8 cellular contexts compared by ENCODE assay signal in the genomic region with DNA sequence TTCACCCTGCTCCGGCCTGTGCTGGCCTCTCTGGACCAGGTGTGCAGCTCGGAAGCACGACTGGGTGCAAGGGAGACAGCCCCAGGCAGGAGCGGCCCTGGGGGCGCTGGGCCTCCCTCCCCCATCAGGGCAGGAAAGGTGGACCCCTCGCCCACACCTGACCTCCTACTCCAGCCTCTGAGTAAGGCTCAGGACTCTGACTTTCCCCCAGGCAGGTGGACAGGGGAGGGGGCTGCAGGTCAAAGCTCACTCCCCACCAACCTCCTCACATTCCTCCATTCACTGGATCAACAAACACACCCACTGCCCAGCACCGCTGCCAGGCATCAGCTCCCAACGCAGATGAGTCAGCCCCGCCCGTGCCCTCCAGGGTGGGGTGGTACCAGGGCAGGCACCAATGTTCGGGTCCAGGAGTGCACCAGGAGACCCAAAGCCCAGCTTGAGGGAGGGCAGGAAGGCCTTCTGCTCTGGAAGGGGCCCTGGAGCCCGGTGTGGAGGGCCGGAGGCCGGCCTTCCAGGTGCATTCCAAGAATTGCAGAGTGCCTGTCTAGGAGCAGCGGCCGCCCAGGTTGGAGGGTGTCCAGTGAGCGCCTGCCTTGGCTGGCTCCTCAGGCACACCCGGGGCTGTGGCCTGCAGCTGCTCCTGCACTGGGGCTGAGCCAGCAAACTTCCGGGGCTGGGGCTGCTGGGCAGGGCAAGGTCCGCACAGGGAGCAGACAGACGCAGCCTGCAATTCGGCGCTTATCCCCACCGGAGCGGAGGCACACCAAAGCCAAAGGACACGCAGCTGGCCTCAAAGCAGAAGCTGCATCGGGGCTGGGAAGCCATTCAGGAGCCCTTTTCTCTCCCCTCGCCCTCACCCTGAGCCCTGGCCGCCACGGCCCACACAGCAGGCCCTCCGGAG. TPM values are rescaled to one million over a fixed set of nuclear protein-coding genes. Genes with fewer than 3 reads are reported as not detected.
A peak's percentile ranks its signal among the peaks of the same experiment; 100 is the strongest.
DNase-seq lines count a peak whose midpoint lies in the region; ATAC-seq, FAIRE-seq and TF ChIP-seq lines count a peak whose summit lies in the region.

No MANE protein-coding gene starts in this region.

- H3K9me3 Mint-ChIP-seq in activated CD8-positive, alpha-beta T cell treated with anti-CD3 and anti-CD28 coated beads for 36 hours: no peaks in the 10 kb centered on the region

- peak overlapping the region; percentile 71 for H3K27ac Mint-ChIP-seq in activated CD8-positive, alpha-beta T cell treated with anti-CD3 and anti-CD28 coated beads for 36 hours

- H3K4me1 ChIP-seq in right cardiac atrium (ENCODE audit: control insufficient read depth, insufficient read depth, low read length) (peaks cover 15% of the 10 kb centered on the region), small intestine (ENCODE audit: control insufficient read depth in 2 of 2, insufficient read depth in 1 of 2, low read depth in 1 of 2, low read length in 1 of 2) (peaks cover 3% of the 10 kb centered on the region in 2 donors)

- H3K36me3 ChIP-seq in small intestine (ENCODE audit: control insufficient read depth in 2 of 2, insufficient read depth in 2 of 2, low read length in 2 of 2): no peaks in the 10 kb centered on the region

- in situ Hi-C loops in KBM-7 (cut with MboI; ENCODE audit: low pct_unique_long_range_greater_than_20kb, low sequenced_read_pairs): no loop called here

- H3K27me3 ChIP-seq in right cardiac atrium (ENCODE audit: control insufficient read depth, insufficient read depth): no peaks in the 10 kb centered on the region
- no peaks in the 10 kb centered on the region for H3K27me3 ChIP-seq in small intestine (ENCODE audit: control insufficient read depth in 2 of 2, insufficient read depth in 2 of 2, low read length in 2 of 2)

- no peak for FAIRE-seq in small intestine (lab: Jason Lieb, UNC)

- H3K4me3 ChIP-seq in AG10803 (ENCODE audit: low read length): no peak overlapping the region
- no peak overlapping the region for H3K4me3 ChIP-seq in right cardiac atrium (ENCODE audit: low read length)
- peak overlapping the region; percentile 9 to 96 for H3K4me3 ChIP-seq in small intestine (ENCODE audit: low read depth in 1 of 2, low read length in 2 of 2)

- no peaks in the 10 kb centered on the region for H3K9me3 ChIP-seq in right cardiac atrium (ENCODE audit: control insufficient read depth, low read length)
- no peaks in the 10 kb centered on the region for H3K9me3 ChIP-seq in small intestine (ENCODE audit: control insufficient read depth, low read depth)

- no peak for TF ChIP-seq CTCF in AG10803 (conservative IDR thresholded peaks at IDR 0.05; ENCODE audit: low read length)
- no peak for TF ChIP-seq CTCF in activated CD8-positive, alpha-beta T cell treated with anti-CD3 and anti-CD28 coated beads for 36 hours (IDR thresholded peaks at IDR 0.05)

- H3K27ac ChIP-seq in right cardiac atrium (ENCODE audit: low read length) (peak overlapping the region; percentile 55), small intestine (ENCODE audit: low read depth in 1 of 2, low read length in 1 of 2) (peak overlapping the region; percentile 95 to 97)

- CTCF ChIA-PET in activated CD8-positive, alpha-beta T cell treated with anti-CD3 and anti-CD28 coated beads for 36 hours (lab: Charles Lee): interaction anchor here (1.0 to 2.9 kb wide), 4 partner anchors 10 to 138 kb away, joined by 3 to 14 read pairs (median 6); no protein-coding TSS in a partner anchor

- no peaks in the 10 kb centered on the region for H3K27me3 Mint-ChIP-seq in activated CD8-positive, alpha-beta T cell treated with anti-CD3 and anti-CD28 coated beads for 36 hours

- 40% methylated on average over 31 of the region's 31 CpGs for whole genome bisulfite sequencing in right cardiac atrium
- 13 to 41% (median 32%) methylated on average over 29 to 31 of the region's 31 CpGs for WGBS in small intestine, 3 donors

- DNase-seq in AG10803 (ENCODE audit: low read depth) (peak; percentile 46), HPDE6-E6E7 (ENCODE audit: extremely low spot score) (peak; percentile 91), right cardiac atrium (peak; percentile 85 to 93 (median 92)), small intestine (peak; percentile 97), KBM-7 (no peak)
- DNase-seq in activated CD8-positive, alpha-beta T cell treated with anti-CD3 and anti-CD28 coated beads for 36 hours: peak; percentile 36

- H3K4me1 Mint-ChIP-seq in activated CD8-positive, alpha-beta T cell treated with anti-CD3 and anti-CD28 coated beads for 36 hours (ENCODE audit: low read depth): peaks cover 42% of the 10 kb centered on the region

- POLR2A ChIA-PET in activated CD8-positive, alpha-beta T cell treated with anti-CD3 and anti-CD28 coated beads for 36 hours (lab: Charles Lee): interaction anchor here (0.6 to 2.1 kb wide), 4 partner anchors 10 to 711 kb away, joined by 3 to 22 read pairs (median 4); no protein-coding TSS in a partner anchor

- H3K36me3 Mint-ChIP-seq in activated CD8-positive, alpha-beta T cell treated with anti-CD3 and anti-CD28 coated beads for 36 hours (ENCODE audit: low read depth): no peaks in the 10 kb centered on the region

- intact Hi-C loops in activated CD8-positive, alpha-beta T cell treated with anti-CD3 and anti-CD28 coated beads for 36 hours (cut with micrococcal nuclease): no loop called here
- intact Hi-C loops in right cardiac atrium (cut with DNase I): no loop called here

- ATAC-seq in activated CD8-positive, alpha-beta T cell treated with anti-CD3 and anti-CD28 coated beads for 36 hours: no peak
- peak; percentile 72 to 80 for ATAC-seq in right cardiac atrium
- ATAC-seq in HG02798 (IDR thresholded peaks at IDR 0.05; ENCODE audit: poor library complexity, unreplicated experiment): no peak
- ATAC-seq in GM18520 (IDR thresholded peaks at IDR 0.05; ENCODE audit: unreplicated experiment): no peak

- peak overlapping the region; percentile 31 for H3K4me3 Mint-ChIP-seq in activated CD8-positive, alpha-beta T cell treated with anti-CD3 and anti-CD28 coated beads for 36 hours

RNA-seq across cellular contexts. Expression of a gene that starts 1.6 kb away (rescaled TPM):
- 10 to 100 TPM; 61.5 to 65.0 TPM for total RNA-seq in activated CD8-positive, alpha-beta T cell treated with anti-CD3 and anti-CD28 coated beads for 36 hours
- total RNA-seq in right cardiac atrium: 10 to 100 TPM; 36.2 to 46.4 (median 42.3) TPM
- polyA plus RNA-seq in right cardiac atrium (36.6 TPM), small intestine (100 to 1,000 TPM in 2 of 3 donors, 10 to 100 TPM in 1; 76.6 to 364 (median 317) TPM)

RNA-seq across cellular contexts. Expression of a gene that starts 36.2 kb away (rescaled TPM):
- 1 to 10 TPM; 2.7 to 3.0 TPM for total RNA-seq in activated CD8-positive, alpha-beta T cell treated with anti-CD3 and anti-CD28 coated beads for 36 hours
- 100 to 1,000 TPM; 156 to 212 (median 188) TPM for total RNA-seq in right cardiac atrium
- polyA plus RNA-seq in right cardiac atrium (217 TPM), small intestine (10 to 100 TPM in 1 of 3 donors, 1 to 10 TPM in 2; 3.6 to 12.7 (median 6.0) TPM)

Comparison
In these comparisons a context has a peak if more than half of its experiments do, and no peak if none do; other contexts are left out.
1. H3K4me3 ChIP-seq: peak in small intestine (2 of 2); none in AG10803 (single experiment) and right cardiac atrium (single experiment).
2. ATAC-seq: peak in right cardiac atrium (2 of 2); none in activated CD8-positive, alpha-beta T cell treated with anti-CD3 and anti-CD28 coated beads for 36 hours (single experiment), HG02798 (single experiment) and GM18520 (single experiment).
3. RNA of a gene that starts 36.2 kb away (total RNA-seq): 156 to 212 TPM in right cardiac atrium; 2.7 to 3.0 TPM in activated CD8-positive, alpha-beta T cell treated with anti-CD3 and anti-CD28 coated beads for 36 hours; every median in the first group is over 10 times any median in the second.